10 cellular contexts compared by ENCODE assay signal in the genomic region with DNA sequence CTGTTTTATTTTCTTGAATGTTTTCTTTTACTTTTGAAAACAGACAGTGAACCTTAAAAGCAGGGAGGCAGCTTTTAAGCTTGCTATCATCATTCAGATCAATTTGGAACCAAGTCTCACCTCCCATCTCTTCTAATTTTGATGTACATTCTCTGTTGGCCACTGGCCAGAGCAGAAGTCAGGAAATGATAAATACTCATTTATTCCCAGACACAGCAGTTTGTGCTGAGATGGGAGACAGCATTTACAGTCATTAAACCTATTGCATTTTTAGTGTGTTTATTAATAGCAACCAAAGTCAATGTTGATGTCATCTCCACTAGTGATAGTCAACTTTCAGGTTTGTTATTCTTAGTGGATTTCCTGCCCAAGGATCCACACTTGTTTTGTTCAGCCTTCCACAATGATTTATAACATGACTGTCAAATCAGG.
A peak's percentile ranks its signal among the peaks of the same experiment; 100 is the strongest.
DNase-seq lines count a peak whose midpoint lies in the region; ATAC-seq and TF ChIP-seq lines count a peak whose summit lies in the region.
"Had no signal": no experiment of that assay in that cellular context is flagged by ENCODE, and none has a peak within 500 bp of the region (broad histone marks: within the 10 kb centered on the region; RNA-seq: fewer than 3 reads in every experiment).

No MANE protein-coding gene starts in this region.

- peak; percentile 29 for ATAC-seq in CD4-positive, alpha-beta T cell (ENCODE audit: poor library complexity)
- peak; percentile 48 for ATAC-seq in activated T-helper 17 cell treated with anti-CD3 and anti-CD28 coated beads, Interleukin-2, amount 50 U/mL, for 72 hours (replicated peaks)
- ATAC-seq in HG02588 (IDR thresholded peaks at IDR 0.05; ENCODE audit: unreplicated experiment): no peak
- ATAC-seq in stimulated activated memory B cell treated with anti-CD40 and anti-IgM and Interleukin-4, amounts not matched to agents 10 μg/mL and 1 μg/mL and 100 μg/mL, for 72 hours: no peak
- ATAC-seq: HepG2 had no signal

- POLR2A ChIA-PET in CD4-positive, alpha-beta T cell (lab: Charles Lee): no interaction called here
- POLR2A ChIA-PET in HEK293T (lab: Yijun Ruan, JAX): no interaction called here
- POLR2A ChIA-PET in CD8-positive, alpha-beta memory T cell (lab: Charles Lee): no interaction called here

- H3K27me3 ChIP-seq in CD4-positive, alpha-beta T cell (ENCODE audit: control insufficient read depth, insufficient read depth, low read length): no peaks in the 10 kb centered on the region
- no peaks in the 10 kb centered on the region for H3K27me3 ChIP-seq in CD8-positive, alpha-beta memory T cell (ENCODE audit: insufficient read depth, low read length, poor library complexity, severe bottlenecking)

- no peaks in the 10 kb centered on the region for H3K9me3 Mint-ChIP-seq in CD4-positive, alpha-beta T cell
- peaks cover 2% of the 10 kb centered on the region for H3K9me3 Mint-ChIP-seq in activated T-helper 17 cell treated with anti-CD3 and anti-CD28 coated beads, Interleukin-2, amount 50 U/mL, for 72 hours
- H3K9me3 Mint-ChIP-seq in CD8-positive, alpha-beta memory T cell: no peaks in the 10 kb centered on the region
- peaks cover 3% of the 10 kb centered on the region for H3K9me3 Mint-ChIP-seq in stimulated activated memory B cell treated with anti-CD40 and anti-IgM and Interleukin-4, amounts not matched to agents 10 μg/mL and 1 μg/mL and 100 μg/mL, for 72 hours

- intact Hi-C loops in CD4-positive, alpha-beta T cell (cut with DNase I, micrococcal nuclease): no loop called here

- no peak for DNase-seq in CD4-positive, alpha-beta T cell
- DNase-seq in HEK293T (ENCODE audit: extremely low spot score): no peak
- DNase-seq in kidney tubule cell (ENCODE audit: low spot score): peak; percentile 45
- DNase-seq in GM19240 (ENCODE audit: insufficient read length, low spot score): no peak
- DNase-seq in CD8-positive, alpha-beta memory T cell: no peak

- H3K9me3 ChIP-seq in CD4-positive, alpha-beta T cell (ENCODE audit: control insufficient read depth, low read length): no peaks in the 10 kb centered on the region
- H3K9me3 ChIP-seq in CD8-positive, alpha-beta memory T cell (ENCODE audit: low read length): no peaks in the 10 kb centered on the region

- TF ChIP-seq CTCF in CD4-positive, alpha-beta T cell (IDR thresholded peaks at IDR 0.05): no peak

- H3K4me3 Mint-ChIP-seq in CD4-positive, alpha-beta T cell: no peak overlapping the region
- no peak overlapping the region for H3K4me3 Mint-ChIP-seq in activated T-helper 17 cell treated with anti-CD3 and anti-CD28 coated beads, Interleukin-2, amount 50 U/mL, for 72 hours
- H3K4me3 Mint-ChIP-seq in CD8-positive, alpha-beta memory T cell: peak overlapping the region in 1 of 7 donors; percentile 14
- H3K4me3 Mint-ChIP-seq in stimulated activated memory B cell treated with anti-CD40 and anti-IgM and Interleukin-4, amounts not matched to agents 10 μg/mL and 1 μg/mL and 100 μg/mL, for 72 hours: no peak overlapping the region
- H3K4me3 Mint-ChIP-seq: B cell had no signal

- H3K36me3 ChIP-seq in CD8-positive, alpha-beta memory T cell (ENCODE audit: insufficient read depth, low read length): no peaks in the 10 kb centered on the region

- no peaks in the 10 kb centered on the region for H3K4me1 ChIP-seq in CD8-positive, alpha-beta memory T cell (ENCODE audit: insufficient read depth, low read length)

- H3K36me3 Mint-ChIP-seq in CD4-positive, alpha-beta T cell (ENCODE audit: low read depth): no peaks in the 10 kb centered on the region
- H3K36me3 Mint-ChIP-seq in activated T-helper 17 cell treated with anti-CD3 and anti-CD28 coated beads, Interleukin-2, amount 50 U/mL, for 72 hours (ENCODE audit: low read depth): no peaks in the 10 kb centered on the region
- peaks cover 0 to 2% (median 0%) of the 10 kb centered on the region in 3 donors for H3K36me3 Mint-ChIP-seq in CD8-positive, alpha-beta memory T cell
- H3K36me3 Mint-ChIP-seq in stimulated activated memory B cell treated with anti-CD40 and anti-IgM and Interleukin-4, amounts not matched to agents 10 μg/mL and 1 μg/mL and 100 μg/mL, for 72 hours: no peaks in the 10 kb centered on the region

- H3K27ac Mint-ChIP-seq in CD4-positive, alpha-beta T cell: peak overlapping the region; percentile 57
- H3K27ac Mint-ChIP-seq in activated T-helper 17 cell treated with anti-CD3 and anti-CD28 coated beads, Interleukin-2, amount 50 U/mL, for 72 hours: no peak overlapping the region
- H3K27ac Mint-ChIP-seq in CD8-positive, alpha-beta memory T cell: peak overlapping the region in 3 of 8 donors; percentile 11 to 43 (median 31)
- H3K27ac Mint-ChIP-seq in stimulated activated memory B cell treated with anti-CD40 and anti-IgM and Interleukin-4, amounts not matched to agents 10 μg/mL and 1 μg/mL and 100 μg/mL, for 72 hours: no peak overlapping the region
- H3K27ac Mint-ChIP-seq: B cell had no signal

- peaks cover 18% of the 10 kb centered on the region for H3K4me1 Mint-ChIP-seq in CD4-positive, alpha-beta T cell (ENCODE audit: low read depth)
- H3K4me1 Mint-ChIP-seq in activated T-helper 17 cell treated with anti-CD3 and anti-CD28 coated beads, Interleukin-2, amount 50 U/mL, for 72 hours: peaks cover 4% of the 10 kb centered on the region
- peaks cover 9 to 15% (median 11%) of the 10 kb centered on the region in 3 donors for H3K4me1 Mint-ChIP-seq in CD8-positive, alpha-beta memory T cell
- H3K4me1 Mint-ChIP-seq in stimulated activated memory B cell treated with anti-CD40 and anti-IgM and Interleukin-4, amounts not matched to agents 10 μg/mL and 1 μg/mL and 100 μg/mL, for 72 hours: no peaks in the 10 kb centered on the region
- H3K4me1 Mint-ChIP-seq: B cell had no signal

- no peaks in the 10 kb centered on the region for H3K27me3 Mint-ChIP-seq in CD4-positive, alpha-beta T cell
- no peaks in the 10 kb centered on the region for H3K27me3 Mint-ChIP-seq in activated T-helper 17 cell treated with anti-CD3 and anti-CD28 coated beads, Interleukin-2, amount 50 U/mL, for 72 hours
- peaks cover 3 to 5% of the 10 kb centered on the region in 2 donors for H3K27me3 Mint-ChIP-seq in CD8-positive, alpha-beta memory T cell
- no peaks in the 10 kb centered on the region for H3K27me3 Mint-ChIP-seq in stimulated activated memory B cell treated with anti-CD40 and anti-IgM and Interleukin-4, amounts not matched to agents 10 μg/mL and 1 μg/mL and 100 μg/mL, for 72 hours
- H3K27me3 Mint-ChIP-seq: B cell had no signal

- no peak overlapping the region for H3K4me3 ChIP-seq in CD8-positive, alpha-beta memory T cell (ENCODE audit: low read length)

- no peak overlapping the region for H3K27ac ChIP-seq in CD4-positive, alpha-beta T cell (ENCODE audit: low read depth, low read length)
- H3K27ac ChIP-seq in CD8-positive, alpha-beta memory T cell (ENCODE audit: low read depth, low read length): no peak overlapping the region

- CTCF ChIA-PET in CD4-positive, alpha-beta T cell (lab: Charles Lee): no interaction called here
- CTCF ChIA-PET in HEK293T (lab: Yijun Ruan, JAX): no interaction called here
- CTCF ChIA-PET in CD8-positive, alpha-beta memory T cell (lab: Charles Lee): interaction anchor here (1.0 kb wide), 1 partner anchor 9 kb away, joined by 3 read pairs; no protein-coding TSS in a partner anchor

TF ChIP-seq in HEK293T, 16 proteins besides CTCF, POLR2A, EP300 and RAD21:
- no peak for TF ChIP-seq TARDBP (IDR thresholded peaks at IDR 0.05)
- TF ChIP-seq, protein P1, sequence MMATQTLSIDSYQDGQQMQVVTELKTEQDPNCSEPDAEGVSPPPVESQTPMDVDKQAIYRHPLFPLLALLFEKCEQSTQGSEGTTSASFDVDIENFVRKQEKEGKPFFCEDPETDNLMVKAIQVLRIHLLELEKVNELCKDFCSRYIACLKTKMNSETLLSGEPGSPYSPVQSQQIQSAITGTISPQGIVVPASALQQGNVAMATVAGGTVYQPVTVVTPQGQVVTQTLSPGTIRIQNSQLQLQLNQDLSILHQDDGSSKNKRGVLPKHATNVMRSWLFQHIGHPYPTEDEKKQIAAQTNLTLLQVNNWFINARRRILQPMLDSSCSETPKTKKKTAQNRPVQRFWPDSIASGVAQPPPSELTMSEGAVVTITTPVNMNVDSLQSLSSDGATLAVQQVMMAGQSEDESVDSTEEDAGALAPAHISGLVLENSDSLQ (IDR thresholded peaks at IDR 0.05): 0 out of 2 replicates have a peak, but pooled peaks have one; percentile 16

Comparison
In these comparisons a context has a peak if more than half of its experiments do, and no peak if none do; other contexts are left out.
1. ATAC-seq: peak in CD4-positive, alpha-beta T cell (single experiment) and activated T-helper 17 cell treated with anti-CD3 and anti-CD28 coated beads, Interleukin-2, amount 50 U/mL, for 72 hours (single experiment); none in HG02588 (single experiment) and stimulated activated memory B cell treated with anti-CD40 and anti-IgM and Interleukin-4, amounts not matched to agents 10 μg/mL and 1 μg/mL and 100 μg/mL, for 72 hours (single experiment).